In genomic region chr6:158560787-158561246, GRCh38 we compare ENCODE assay signal across 8 cellular contexts. TPM values are rescaled to one million over a fixed set of nuclear protein-coding genes. Genes with fewer than 3 reads are reported as not detected.
A peak's percentile ranks its signal among the peaks of the same experiment; 100 is the strongest.
DNase-seq lines count a peak whose midpoint lies in the region; ATAC-seq and TF ChIP-seq lines count a peak whose summit lies in the region.

No MANE protein-coding gene starts in this region.

- H3K9me3 Mint-ChIP-seq in MCF 10A (ENCODE audit: unreplicated experiment), result no peaks in the 10 kb centered on the region

- peaks cover 17% of the 10 kb centered on the region for H3K4me1 Mint-ChIP-seq in MCF 10A (ENCODE audit: insufficient read depth, unreplicated experiment)

- H3K27me3 Mint-ChIP-seq in MCF 10A (ENCODE audit: insufficient read depth, unreplicated experiment), result peaks cover 10% of the 10 kb centered on the region

- ATAC-seq in GM19463 (IDR thresholded peaks at IDR 0.05; ENCODE audit: unreplicated experiment), result no peak

- in situ Hi-C loops in transverse colon (cut with MboI; ENCODE audit: low pct_ligation_motif_present in 1 of 4, low pct_unique_long_range_greater_than_20kb in 1 of 4, low sequenced_read_pairs in 3 of 4), result no loop called here

- peak overlapping the region; percentile 93 to 97 (median 96) for H3K27ac ChIP-seq in transverse colon

- CTCF ChIA-PET in MCF 10A (lab: Yijun Ruan, JAX), result interaction anchor here (0.7 kb wide), 1 partner anchor 9 kb away, joined by 3 read pairs; no protein-coding TSS in a partner anchor

- no TSS peak for BruUV-seq in MCF 10A (replicated peaks; lab: Mats Ljungman, UMichigan)

- no peak for TF ChIP-seq EP300 in transverse colon (IDR thresholded peaks at IDR 0.05; ENCODE audit: low read depth)

- WGBS in lower leg skin, 2 donors, result 2 to 3% methylated on average over 21 of the region's 21 CpGs
- 0 to 8% methylated on average over 2 to 18 of the region's 21 CpGs for WGBS in transverse colon (ENCODE audit: low coverage in 1 of 2), 2 donors

- no peaks in the 10 kb centered on the region for H3K36me3 ChIP-seq in transverse colon

- peak overlapping the region; percentile 88 for H3K4me3 Mint-ChIP-seq in MCF 10A (ENCODE audit: unreplicated experiment)

- H3K36me3 Mint-ChIP-seq in MCF 10A (ENCODE audit: insufficient read depth, unreplicated experiment), result peaks cover 7% of the 10 kb centered on the region

- no peaks in the 10 kb centered on the region for H3K27me3 ChIP-seq in transverse colon

- peak; percentile 19 for DNase-seq in NCI-H1105 (lab: John Stamatoyannopoulos, UW)
- no peak for DNase-seq in NCI-H1105 treated with DMSO at 0.1 percent for 48 hours (lab: John Stamatoyannopoulos, UW)
- DNase-seq in NB4 (ENCODE audit: low read depth), result peak; percentile 69
- peak; percentile 21 for DNase-seq in MCF 10A (ENCODE audit: unreplicated experiment)
- DNase-seq in lower leg skin (ENCODE audit: low spot score in 2 of 2), result peak in 1 of 2 donors; percentile 87
- peak; percentile 50 for DNase-seq in transverse colon
- no peak for DNase-seq in islet precursor cell

- peak overlapping the region; percentile 82 for H3K4me3 ChIP-seq in NB4 (ENCODE audit: low read depth, low read length)
- H3K4me3 ChIP-seq in lower leg skin (ENCODE audit: low read depth, poor library complexity, severe bottlenecking), result peak overlapping the region; percentile 89
- peak overlapping the region; percentile 75 to 96 (median 80) for H3K4me3 ChIP-seq in transverse colon

- intact Hi-C loops in MCF 10A (cut with micrococcal nuclease) (no loop called here), lower leg skin (cut with DNase I; ENCODE audit: low total_unique reads) (no loop called here), transverse colon (cut with DNase I; ENCODE audit: low total_unique reads) (no loop called here)

- peak overlapping the region; percentile 84 for H3K27ac Mint-ChIP-seq in MCF 10A (ENCODE audit: low read depth, unreplicated experiment)

- TF ChIP-seq POLR2A in NB4 (IDR thresholded peaks at IDR 0.05; ENCODE audit: extremely low read depth, insufficient read length), result no peak
- TF ChIP-seq POLR2A in lower leg skin (IDR thresholded peaks at IDR 0.05), result no peak
- no peak for TF ChIP-seq POLR2A in transverse colon (IDR thresholded peaks at IDR 0.05)

- no peak for TF ChIP-seq CTCF in NB4 (IDR thresholded peaks at IDR 0.05; ENCODE audit: low read depth, low read length)
- TF ChIP-seq CTCF in MCF 10A (IDR thresholded peaks at IDR 0.05; ENCODE audit: unreplicated experiment), result no peak
- TF ChIP-seq CTCF in lower leg skin (IDR thresholded peaks at IDR 0.05), result no peak
- no peak for TF ChIP-seq CTCF in transverse colon (IDR thresholded peaks at IDR 0.05)

- POLR2A ChIA-PET in MCF 10A (lab: Yijun Ruan, JAX), result interaction anchor here (0.6 to 2.4 kb wide), 4 partner anchors 35 to 1229 kb away, joined by 3 to 15 read pairs (median 4); partner anchors contain the start of genes DYNLT1 and TCP1

- no peaks in the 10 kb centered on the region for H3K9me3 ChIP-seq in transverse colon

- H3K4me1 ChIP-seq in transverse colon, result peaks cover 11 to 28% (median 23%) of the 10 kb centered on the region in 4 donors

RNA-seq across cellular contexts. Expression of gene TMEM181, which starts 0.9 kb away (rescaled TPM):
- total RNA-seq in MCF 10A (2022), result 25.3 and 28.8 TPM in 2 replicates
- total RNA-seq in lower leg skin, result 10 to 100 TPM; 12.8 to 20.8 (median 17.2) TPM
- total RNA-seq in transverse colon, result 10 to 100 TPM; 15.7 to 41.3 (median 34.2) TPM

Comparison
In these comparisons a context has a peak if more than half of its experiments do, and no peak if none do; other contexts are left out.
1. DNase-seq: peak in NCI-H1105 (single experiment), NB4 (single experiment), MCF 10A (single experiment) and transverse colon (single experiment); none in NCI-H1105 treated with DMSO at 0.1 percent for 48 hours (single experiment) and islet precursor cell (single experiment).
2. Peak in every context shown above with its lines, with median percentiles within 50 percentile points of each other: H3K4me3 ChIP-seq.